In the genomic region with DNA sequence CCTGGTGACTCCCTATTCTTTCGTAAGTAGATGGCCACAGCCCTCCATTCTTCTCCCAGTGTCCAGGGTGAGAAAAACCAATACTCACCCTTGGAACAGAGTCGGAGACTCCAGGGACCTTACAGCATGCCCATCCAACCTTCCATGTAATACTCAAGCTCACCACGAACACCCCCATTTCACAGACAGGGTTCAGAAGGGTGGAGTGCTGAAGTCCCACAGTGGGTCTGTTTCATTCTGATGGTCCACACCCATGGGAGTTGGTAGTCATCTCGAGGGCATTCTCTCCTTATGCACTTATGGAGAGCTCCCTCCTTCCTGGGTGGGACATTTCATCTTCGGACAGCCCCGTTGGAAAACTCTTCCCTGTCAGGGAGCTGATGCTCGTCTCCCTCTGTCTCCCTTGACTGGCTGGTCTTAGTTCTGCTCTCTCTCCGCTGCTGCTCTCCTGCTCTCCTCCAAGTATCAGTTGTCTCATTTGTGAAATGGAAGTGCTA, we compare ENCODE assay signal across 11 cellular contexts. TPM values are rescaled to one million over a fixed set of nuclear protein-coding genes. Genes with fewer than 3 reads are reported as not detected.
DNase-seq lines count a peak whose midpoint lies in the region; ATAC-seq and TF ChIP-seq lines count a peak whose summit lies in the region.
"Had no signal": no experiment of that assay in that cellular context is flagged by ENCODE, and none has a peak within 500 bp of the region (broad histone marks: within the 10 kb centered on the region; RNA-seq: fewer than 3 reads in every experiment).

No MANE protein-coding gene starts in this region.

- DNase-seq in A673 (ENCODE audit: low spot score) (no peak), IMR-90 (no peak), breast epithelium (ENCODE audit: low spot score in 2 of 2) (no peak), AG08396 (ENCODE audit: low spot score) (no peak), occipital lobe (lab: John Stamatoyannopoulos, UW) (no peak), cerebellar nuclear complex (lab: John Stamatoyannopoulos, UW) (no peak)
- DNase-seq in natural killer cell treated with Interleukin-12 subunit alpha and Interleukin-12 subunit beta and Interleukin-15 and Interleukin-18, amount 100 ng/mL, for 72 hours (ENCODE audit: low spot score) = no peak
- DNase-seq: DMS 273 treated with DMSO at 0.1 percent for 48 hours, NCI-H2107 had no signal

- intact Hi-C loops in A673 (cut with micrococcal nuclease; ENCODE audit: unreplicated experiment) (no loop called here), IMR-90 (cut with micrococcal nuclease) (no loop called here), breast epithelium (cut with DNase I; ENCODE audit: low total_unique reads) (no loop called here)

- H2AFZ ChIP-seq in IMR-90 (replicated peaks; ENCODE audit: low read length, poor library complexity) = no peak overlapping the region

- ATAC-seq in IMR-90 (ENCODE audit: low read depth) (no peak), GM19035 (IDR thresholded peaks at IDR 0.05; ENCODE audit: unreplicated experiment) (no peak)
- no peak for ATAC-seq in natural killer cell treated with Interleukin-12 subunit alpha and Interleukin-12 subunit beta and Interleukin-15 and Interleukin-18, amount 100 ng/mL, for 72 hours

- peak overlapping the region; percentile 17; the same call in 1 of the 2 replicates for H3K23ac ChIP-seq in IMR-90 (ENCODE audit: low read depth, low read length)

- H3K27me3 ChIP-seq in A673 (replicated peaks; ENCODE audit: insufficient read depth, low read depth, low read length, poor library complexity) = no peaks in the 10 kb centered on the region
- H3K27me3 ChIP-seq in IMR-90 (ENCODE audit: control insufficient read depth, insufficient read depth, low read length) = no peaks in the 10 kb centered on the region
- H3K27me3 ChIP-seq in breast epithelium = no peaks in the 10 kb centered on the region

- 0 out of 2 replicates have a peak overlapping the region, but pooled peaks have one; percentile 45 for H2BK20ac ChIP-seq in IMR-90 (ENCODE audit: low read depth, low read length)

- POLR2A ChIA-PET in A673 (lab: Charles Lee; ENCODE audit: low non-redundant PET) (no interaction called here), IMR-90 (lab: Charles Lee; ENCODE audit: unreplicated experiment) (no interaction called here)

- in situ Hi-C loops in IMR-90 (cut with MboI; ENCODE audit: low sequenced_read_pairs) = no loop called here

- H4K5ac ChIP-seq in IMR-90 (ENCODE audit: low read depth, low read length) = no peak overlapping the region

- H4K20me1 ChIP-seq in IMR-90 (ENCODE audit: insufficient read depth, low read length) = peaks cover 49% of the 10 kb centered on the region

- no peak overlapping the region for H3K18ac ChIP-seq in IMR-90 (ENCODE audit: low read depth, low read length)

- H3K9me3 Mint-ChIP-seq in natural killer cell treated with Interleukin-12 subunit alpha and Interleukin-12 subunit beta and Interleukin-15 and Interleukin-18, amount 100 ng/mL, for 72 hours = no peaks in the 10 kb centered on the region

- peaks cover 42 to 89% of the 10 kb centered on the region in 2 experiments for H3K79me1 ChIP-seq in IMR-90 (ENCODE audit: low read depth in 1 of 2, low read length in 2 of 2)

- H3K36me3 ChIP-seq in A673 (ENCODE audit: insufficient read depth, low read length, poor library complexity, severe bottlenecking) (no peaks in the 10 kb centered on the region), IMR-90 (ENCODE audit: control insufficient read depth, insufficient read depth, low read length) (peaks cover 17% of the 10 kb centered on the region), breast epithelium (no peaks in the 10 kb centered on the region)

- peaks cover 82 to 93% of the 10 kb centered on the region in 2 donors for H3K4me1 Mint-ChIP-seq in natural killer cell treated with Interleukin-12 subunit alpha and Interleukin-12 subunit beta and Interleukin-15 and Interleukin-18, amount 100 ng/mL, for 72 hours (ENCODE audit: low read depth in 2 of 2)

- H3K27me3 Mint-ChIP-seq in natural killer cell treated with Interleukin-12 subunit alpha and Interleukin-12 subunit beta and Interleukin-15 and Interleukin-18, amount 100 ng/mL, for 72 hours = no peaks in the 10 kb centered on the region

- CTCF ChIA-PET in A673 (lab: Charles Lee) (no interaction called here), IMR-90 (lab: Yijun Ruan, JAX) (no interaction called here)

- peaks cover 57% of the 10 kb centered on the region for H3K9me1 ChIP-seq in IMR-90 (ENCODE audit: insufficient read depth, low read length)

- H3K27ac Mint-ChIP-seq in natural killer cell treated with Interleukin-12 subunit alpha and Interleukin-12 subunit beta and Interleukin-15 and Interleukin-18, amount 100 ng/mL, for 72 hours = peak overlapping the region; percentile 99 to 100

- no peak overlapping the region for H3K4me2 ChIP-seq in IMR-90 (ENCODE audit: low read depth, low read length)

- no peak for TF ChIP-seq POLR2A in IMR-90 (IDR thresholded peaks at IDR 0.05; ENCODE audit: low read depth, low read length)
- no peak for TF ChIP-seq POLR2A in breast epithelium (IDR thresholded peaks at IDR 0.05)

- H2BK120ac ChIP-seq in IMR-90 (ENCODE audit: low read depth, low read length) = peak overlapping the region; percentile 23; the same call in 1 of the 2 replicates

- BruUV-seq in A673 (replicated peaks; lab: Mats Ljungman, UMichigan) = no TSS peak
- no TSS peak for BruUV-seq in IMR-90 (replicated peaks; lab: Mats Ljungman, UMichigan)

- peak overlapping the region; percentile 98 for H3K4me3 Mint-ChIP-seq in natural killer cell treated with Interleukin-12 subunit alpha and Interleukin-12 subunit beta and Interleukin-15 and Interleukin-18, amount 100 ng/mL, for 72 hours

- H3K27ac ChIP-seq in A673 (ENCODE audit: low read depth, low read length, poor library complexity, severe bottlenecking) (peak overlapping the region; percentile 38), IMR-90 (ENCODE audit: insufficient read depth, low read length) (no peak overlapping the region), breast epithelium (peak overlapping the region; percentile 85 to 91)

- H3K4me3 ChIP-seq in A673 (ENCODE audit: low read depth, low read length, poor library complexity, severe bottlenecking) (no peak overlapping the region), IMR-90 (ENCODE audit: insufficient read depth, low read depth, low read length) (no peak overlapping the region), breast epithelium (no peak overlapping the region)

- dilution Hi-C loops in IMR-90 (cut with HindIII; ENCODE audit: low sequenced_read_pairs, unreplicated experiment) = no loop called here

- WGBS in IMR-90 (ENCODE audit: extremely low coverage in 2 of 2, insufficient read length in 1 of 2), 2 experiments = no CpG with 5 or more reads among the region's 8 CpGs

- H3K4ac ChIP-seq in IMR-90 (ENCODE audit: low read depth, low read length) = peak overlapping the region; percentile 58; the same call in 1 of the 2 replicates

- no peak overlapping the region for H3K9ac ChIP-seq in IMR-90 (ENCODE audit: low read depth, low read length)

- TF ChIP-seq CTCF in A673 (conservative IDR thresholded peaks at IDR 0.05; ENCODE audit: low read depth, low read length) (no peak), IMR-90 (conservative IDR thresholded peaks at IDR 0.05; ENCODE audit: low read depth, low read length) (no peak), breast epithelium (IDR thresholded peaks at IDR 0.05) (no peak)

- H3K4me1 ChIP-seq in A673 (ENCODE audit: insufficient read depth, low read length, poor library complexity, severe bottlenecking) (peaks cover 32% of the 10 kb centered on the region), IMR-90 (ENCODE audit: control insufficient read depth, insufficient read depth, low read length) (peaks cover 34% of the 10 kb centered on the region), breast epithelium (peaks cover 7 to 33% of the 10 kb centered on the region in 2 donors)

- no peaks in the 10 kb centered on the region for H3K9me3 ChIP-seq in A673 (ENCODE audit: low read depth, low read length, poor library complexity, severe bottlenecking)
- no peaks in the 10 kb centered on the region for H3K9me3 ChIP-seq in IMR-90 (ENCODE audit: control insufficient read depth, insufficient read depth, low read length)
- no peaks in the 10 kb centered on the region for H3K9me3 ChIP-seq in breast epithelium

- peak overlapping the region; percentile 79; the same call in 1 of the 2 replicates for H2AK5ac ChIP-seq in IMR-90 (ENCODE audit: low read depth, low read length)

- no peak overlapping the region for H4K91ac ChIP-seq in IMR-90 (ENCODE audit: insufficient read depth, low read depth, low read length)

- peak overlapping the region; percentile 48 for H3K14ac ChIP-seq in IMR-90 (replicated peaks; ENCODE audit: low read depth, low read length)

- peaks cover 40% of the 10 kb centered on the region for H3K36me3 Mint-ChIP-seq in natural killer cell treated with Interleukin-12 subunit alpha and Interleukin-12 subunit beta and Interleukin-15 and Interleukin-18, amount 100 ng/mL, for 72 hours

- peak overlapping the region in 1 of 2 experiments; percentile 31; a peak in 1 of 4 replicates for H4K8ac ChIP-seq in IMR-90 (ENCODE audit: low read depth in 2 of 2, low read length in 2 of 2)

- peak overlapping the region; percentile 20 for H2AK9ac ChIP-seq in IMR-90 (replicated peaks; ENCODE audit: low read depth, low read length, poor library complexity)

- no peak overlapping the region for H3K56ac ChIP-seq in IMR-90 (ENCODE audit: extremely low read depth, insufficient read depth, low read length)

- H2BK15ac ChIP-seq in IMR-90 (ENCODE audit: low read depth, low read length) = peak overlapping the region; percentile 63; the same call in 1 of the 3 replicates

- no peak for TF ChIP-seq RAD21 in IMR-90 (IDR thresholded peaks at IDR 0.05; ENCODE audit: low read length)

- no peak overlapping the region for H2BK5ac ChIP-seq in IMR-90 (ENCODE audit: low read depth, low read length, poor library complexity, severe bottlenecking)

TF ChIP-seq in IMR-90, 13 proteins besides CTCF, POLR2A, EP300 and RAD21 (continues in another document):
- TF ChIP-seq CEBPB (IDR thresholded peaks at IDR 0.05; ENCODE audit: low read depth, low read length) = peak; percentile 21; the same call in 1 of the 2 replicates

RNA-seq across cellular contexts. Expression of a gene that starts 38.9 kb away (rescaled TPM):
- not detected in 2 replicates for total RNA-seq in A673 (2021)
- not detected in 2 replicates for total RNA-seq in IMR-90 (2012; rRNA removed)
- polyA plus RNA-seq in IMR-90 (2012; rRNA removed) = not detected in 2 replicates
- not detected in 2 replicates for polyA plus RNA-seq in IMR-90 (2012; cell fraction: cytosol; rRNA removed)
- not detected in 2 replicates for polyA plus RNA-seq in IMR-90 (2012; cell fraction: nucleus; rRNA removed; ENCODE audit: low replicate concordance)
- 1 to 10 TPM in 1 of 3 donors, not detected in 2; 5.3 TPM for total RNA-seq in breast epithelium
- total RNA-seq in natural killer cell treated with Interleukin-12 subunit alpha and Interleukin-12 subunit beta and Interleukin-15 and Interleukin-18, amount 100 ng/mL, for 72 hours = not detected
- not detected for total RNA-seq in occipital lobe
- total RNA-seq: dermis blood vessel endothelial cell had no signal

RNA-seq across cellular contexts. Expression of a gene that starts 46.1 kb away (rescaled TPM):
- total RNA-seq in A673 (2021) (44.5 and 47.8 TPM in 2 replicates), IMR-90 (2012; rRNA removed) (41.9 and 45.5 TPM in 2 replicates), breast epithelium (100 to 1,000 TPM in 2 of 3 donors, 10 to 100 TPM in 1; 95.1 to 124 (median 117) TPM), occipital lobe (42.6 TPM)
- polyA plus RNA-seq in IMR-90 (2012; rRNA removed) = 40.2 and 41.9 TPM in 2 replicates
- 44.9 and 47.2 TPM in 2 replicates for polyA plus RNA-seq in IMR-90 (2012; cell fraction: cytosol; rRNA removed)
- 22.6 and 23.8 TPM in 2 replicates for polyA plus RNA-seq in IMR-90 (2012; cell fraction: nucleus; rRNA removed; ENCODE audit: low replicate concordance)
- 100 to 1,000 TPM; 140 to 325 TPM for total RNA-seq in natural killer cell treated with Interleukin-12 subunit alpha and Interleukin-12 subunit beta and Interleukin-15 and Interleukin-18, amount 100 ng/mL, for 72 hours
